In genomic region chr17:63702616-63703015, GRCh38 we compare ENCODE assay signal across 1 cellular context.
TF ChIP-seq lines count a peak whose summit lies in the region.

No MANE protein-coding gene starts in this region.

TF ChIP-seq in H1, 55 proteins besides CTCF, POLR2A, EP300 and RAD21:
- TF ChIP-seq SP4 (IDR thresholded peaks at IDR 0.05; ENCODE audit: low read length) (no peak), MAFK (IDR thresholded peaks at IDR 0.05; ENCODE audit: low read depth, low read length) (no peak), E2F6 (IDR thresholded peaks at IDR 0.05) (0 out of 2 replicates have a peak, but pooled peaks have one; percentile 21), SRF (IDR thresholded peaks at IDR 0.05; ENCODE audit: low read depth, low read length) (no peak)
